Comparison of ENCODE assay signal across 8 cellular contexts in genomic region chr10:101291254-101292193, GRCh38.
DNase-seq lines count a peak whose midpoint lies in the region; ATAC-seq and TF ChIP-seq lines count a peak whose summit lies in the region.

No MANE protein-coding gene starts in this region.

- in situ Hi-C loops in GM13976 (cut with MboI; ENCODE audit: low sequenced_read_pairs, unreplicated experiment): loop anchor here (25.0 kb wide), 1 partner anchor 146 kb away; no protein-coding TSS in a partner anchor

- peaks cover 70% of the 10 kb centered on the region for H3K27me3 Mint-ChIP-seq in activated CD4-positive, alpha-beta T cell treated with anti-CD3 and anti-CD28 coated beads, Interleukin-2, amount 10 ng/mL, durations not matched to agents 24 days and 14 days

- no peak overlapping the region for H3K27ac Mint-ChIP-seq in activated CD4-positive, alpha-beta T cell treated with anti-CD3 and anti-CD28 coated beads, Interleukin-2, amount 10 ng/mL, durations not matched to agents 24 days and 14 days

- no peak overlapping the region for H3K27ac ChIP-seq in coronary artery

- H3K4me1 Mint-ChIP-seq in activated CD4-positive, alpha-beta T cell treated with anti-CD3 and anti-CD28 coated beads, Interleukin-2, amount 10 ng/mL, durations not matched to agents 24 days and 14 days: peaks cover 3% of the 10 kb centered on the region

- intact Hi-C loops in activated CD4-positive, alpha-beta T cell treated with anti-CD3 and anti-CD28 coated beads, Interleukin-2, amount 10 ng/mL, durations not matched to agents 24 days and 14 days (cut with micrococcal nuclease): loop anchor here (2.0 to 5.0 kb wide), 3 partner anchors 54 to 154 kb away; no protein-coding TSS in a partner anchor

- peak overlapping the region; percentile 74 for H3K4me3 ChIP-seq in coronary artery

- peak; percentile 83 for DNase-seq in GM13976 (ENCODE audit: low spot score)
- DNase-seq in NCI-H2171 (lab: John Stamatoyannopoulos, UW): peak; percentile 38
- peak; percentile 67 for DNase-seq in activated CD4-positive, alpha-beta T cell treated with anti-CD3 and anti-CD28 coated beads, Interleukin-2, amount 10 ng/mL, durations not matched to agents 24 days and 14 days
- DNase-seq in coronary artery (ENCODE audit: low spot score): no peak
- DNase-seq in medulla oblongata (ENCODE audit: extremely low spot score): peak; percentile 61
- peak; percentile 13 to 26 for DNase-seq in stimulated activated CD8-positive, alpha-beta memory T cell treated with anti-CD3 and anti-CD28 coated beads, Interleukin-2, amount 100 ng/mL, for 1 hour (ENCODE audit: low read depth in 2 of 2)

- ATAC-seq in HG03175 (IDR thresholded peaks at IDR 0.05; ENCODE audit: unreplicated experiment): no peak
- no peak for ATAC-seq in GM21360 (IDR thresholded peaks at IDR 0.05; ENCODE audit: unreplicated experiment)

- no peaks in the 10 kb centered on the region for H3K9me3 Mint-ChIP-seq in activated CD4-positive, alpha-beta T cell treated with anti-CD3 and anti-CD28 coated beads, Interleukin-2, amount 10 ng/mL, durations not matched to agents 24 days and 14 days

- H3K36me3 Mint-ChIP-seq in activated CD4-positive, alpha-beta T cell treated with anti-CD3 and anti-CD28 coated beads, Interleukin-2, amount 10 ng/mL, durations not matched to agents 24 days and 14 days (ENCODE audit: low read depth): no peaks in the 10 kb centered on the region

- TF ChIP-seq CTCF in GM13976 (IDR thresholded peaks at IDR 0.05; ENCODE audit: borderline replicate concordance, control extremely low read depth, extremely low read depth, insufficient read depth, missing control alignments) (peak; percentile 41), coronary artery (IDR thresholded peaks at IDR 0.05) (peak; percentile 27)

- H3K4me3 Mint-ChIP-seq in activated CD4-positive, alpha-beta T cell treated with anti-CD3 and anti-CD28 coated beads, Interleukin-2, amount 10 ng/mL, durations not matched to agents 24 days and 14 days: peak overlapping the region; percentile 79
